11 cellular contexts compared by ENCODE assay signal in the genomic region with DNA sequence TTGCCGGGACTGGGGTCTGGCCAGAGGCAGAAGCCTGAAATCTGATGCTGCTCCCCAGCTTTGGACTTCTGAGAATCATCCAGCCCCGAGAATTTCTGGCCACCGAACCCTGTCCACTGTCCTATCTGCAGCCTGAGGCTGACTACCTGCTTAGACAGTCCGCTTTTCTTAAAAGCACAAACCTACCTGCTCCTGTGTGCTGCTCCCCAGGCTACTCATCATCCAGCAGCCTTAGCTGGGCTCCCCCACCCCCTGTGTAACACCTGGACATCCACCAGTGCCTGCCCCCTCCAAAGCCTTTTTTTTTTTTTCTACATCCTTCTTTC.
A peak's percentile ranks its signal among the peaks of the same experiment; 100 is the strongest.
DNase-seq lines count a peak whose midpoint lies in the region; ATAC-seq and TF ChIP-seq lines count a peak whose summit lies in the region.
"Had no signal": no experiment of that assay in that cellular context is flagged by ENCODE, and none has a peak within 500 bp of the region (broad histone marks: within the 10 kb centered on the region; RNA-seq: fewer than 3 reads in every experiment).

No MANE protein-coding gene starts in this region.

- H2BK120ac ChIP-seq in mesenchymal stem cell (ENCODE audit: low read depth, low read length), result peak overlapping the region; percentile 98

- intact Hi-C loops in MCF 10A (cut with micrococcal nuclease), result no loop called here

- peak overlapping the region; percentile 62 for H3K9ac ChIP-seq in mesenchymal stem cell (ENCODE audit: low read length)

- no peak overlapping the region for H3K14ac ChIP-seq in mesenchymal stem cell (ENCODE audit: low read length in 2 of 2)

- peak overlapping the region; percentile 85 for H2BK15ac ChIP-seq in mesenchymal stem cell (ENCODE audit: low read depth, poor library complexity, severe bottlenecking)

- no peak for ATAC-seq in GM21723 (IDR thresholded peaks at IDR 0.05; ENCODE audit: unreplicated experiment)
- ATAC-seq in GM21447 (IDR thresholded peaks at IDR 0.05; ENCODE audit: unreplicated experiment), result no peak

- no peaks in the 10 kb centered on the region for H3K36me3 ChIP-seq in mesenchymal stem cell (ENCODE audit: control insufficient read depth in 1 of 2, insufficient read depth in 2 of 2, low read depth in 1 of 2, low read length in 2 of 2)
- H3K36me3 ChIP-seq: HAP-1 had no signal

- H2BK5ac ChIP-seq in mesenchymal stem cell (ENCODE audit: low read depth, low read length, poor library complexity, severe bottlenecking), result no peak overlapping the region

- H3K18ac ChIP-seq in mesenchymal stem cell (ENCODE audit: low read depth in 1 of 2, low read length in 2 of 2), result peak overlapping the region; percentile 84 to 87

- no peak overlapping the region for H3K4me3 Mint-ChIP-seq in T-helper 1 cell treated with Interleukin-12 subunit alpha and Interleukin-12 subunit beta and Interleukin-4 antibody, amounts not matched to agents 30 μg/mL and 1 μg/mL, for 36 hours
- H3K4me3 Mint-ChIP-seq in MCF 10A (ENCODE audit: unreplicated experiment), result no peak overlapping the region

- no peaks in the 10 kb centered on the region for H3K27me3 ChIP-seq in mesenchymal stem cell (ENCODE audit: control insufficient read depth in 1 of 2, insufficient read depth in 1 of 2, low read length in 2 of 2)

- H3K27ac ChIP-seq in mesenchymal stem cell (ENCODE audit: low read length, poor library complexity, severe bottlenecking) (no peak overlapping the region), temporal lobe (ENCODE audit: low read depth, low read length) (peak overlapping the region; percentile 19)

- H3K4me1 Mint-ChIP-seq in T-helper 1 cell treated with Interleukin-12 subunit alpha and Interleukin-12 subunit beta and Interleukin-4 antibody, amounts not matched to agents 30 μg/mL and 1 μg/mL, for 36 hours (ENCODE audit: low read depth), result peaks cover 40% of the 10 kb centered on the region
- peaks cover 32% of the 10 kb centered on the region for H3K4me1 Mint-ChIP-seq in MCF 10A (ENCODE audit: insufficient read depth, unreplicated experiment)

- no peak overlapping the region for H3K4me2 ChIP-seq in mesenchymal stem cell (ENCODE audit: low read length, poor library complexity, severe bottlenecking)

- no TSS peak for BruUV-seq in MCF 10A (replicated peaks; lab: Mats Ljungman, UMichigan)

- no peak for TF ChIP-seq CTCF in MCF 10A (IDR thresholded peaks at IDR 0.05; ENCODE audit: unreplicated experiment)

- H3K4ac ChIP-seq in mesenchymal stem cell (ENCODE audit: low read depth in 1 of 2, low read length in 2 of 2), result peak overlapping the region; percentile 69 to 84

- peak overlapping the region; percentile 77 for H4K91ac ChIP-seq in mesenchymal stem cell (ENCODE audit: low read length)

- peaks cover 16% of the 10 kb centered on the region for H3K4me1 ChIP-seq in mesenchymal stem cell (ENCODE audit: control insufficient read depth, insufficient read depth, low read depth, low read length)

- peaks cover 14% of the 10 kb centered on the region for H3K9me3 Mint-ChIP-seq in T-helper 1 cell treated with Interleukin-12 subunit alpha and Interleukin-12 subunit beta and Interleukin-4 antibody, amounts not matched to agents 30 μg/mL and 1 μg/mL, for 36 hours
- no peaks in the 10 kb centered on the region for H3K9me3 Mint-ChIP-seq in MCF 10A (ENCODE audit: unreplicated experiment)

- H2AFZ ChIP-seq in mesenchymal stem cell (ENCODE audit: low read depth, low read length), result no peak overlapping the region

- H3K36me3 Mint-ChIP-seq in T-helper 1 cell treated with Interleukin-12 subunit alpha and Interleukin-12 subunit beta and Interleukin-4 antibody, amounts not matched to agents 30 μg/mL and 1 μg/mL, for 36 hours (ENCODE audit: low read depth), result peaks cover 10% of the 10 kb centered on the region
- no peaks in the 10 kb centered on the region for H3K36me3 Mint-ChIP-seq in MCF 10A (ENCODE audit: insufficient read depth, unreplicated experiment)

- H3K4me3 ChIP-seq in mesenchymal stem cell (ENCODE audit: insufficient read depth in 1 of 2, low read depth in 1 of 2, low read length in 2 of 2), result peak overlapping the region in 1 of 2 experiments; percentile 26
- H3K4me3 ChIP-seq: HAP-1 had no signal

- WGBS in mesenchymal stem cell, result 66% methylated on average over 4 of the region's 4 CpGs

- CTCF ChIA-PET in MCF 10A (lab: Yijun Ruan, JAX), result no interaction called here

- no peaks in the 10 kb centered on the region for H3K79me1 ChIP-seq in mesenchymal stem cell (replicated peaks; ENCODE audit: low read length, poor library complexity, severe bottlenecking)

- POLR2A ChIA-PET in MCF 10A (lab: Yijun Ruan, JAX), result no interaction called here

- peak overlapping the region; percentile 61 for H2AK5ac ChIP-seq in mesenchymal stem cell (ENCODE audit: low read length, severe bottlenecking)

- no peak overlapping the region for H3K23ac ChIP-seq in mesenchymal stem cell (ENCODE audit: low read length in 2 of 2)

- peak overlapping the region; percentile 44 to 80 for H2BK12ac ChIP-seq in mesenchymal stem cell (ENCODE audit: low read length in 2 of 2)

- H4K8ac ChIP-seq in mesenchymal stem cell (ENCODE audit: low read length), result peak overlapping the region; percentile 81

- peak overlapping the region; percentile 92 for H3K27ac Mint-ChIP-seq in T-helper 1 cell treated with Interleukin-12 subunit alpha and Interleukin-12 subunit beta and Interleukin-4 antibody, amounts not matched to agents 30 μg/mL and 1 μg/mL, for 36 hours
- peak overlapping the region; percentile 96 for H3K27ac Mint-ChIP-seq in MCF 10A (ENCODE audit: low read depth, unreplicated experiment)

- H3K9me3 ChIP-seq in mesenchymal stem cell (ENCODE audit: control insufficient read depth, low read length), result peaks cover 12% of the 10 kb centered on the region
- H3K9me3 ChIP-seq: HAP-1 had no signal

- DNase-seq in T-helper 1 cell (no peak), MCF 10A (ENCODE audit: unreplicated experiment) (no peak), mesenchymal stem cell (no peak), NCI-H2081 (lab: John Stamatoyannopoulos, UW) (no peak)
- DNase-seq: activated effector memory CD4-positive, alpha-beta T cell treated with Interleukin-2 at 50 U/mL for 16 hours; NCI-H1105 had no signal

- peaks cover 7% of the 10 kb centered on the region for H3K27me3 Mint-ChIP-seq in T-helper 1 cell treated with Interleukin-12 subunit alpha and Interleukin-12 subunit beta and Interleukin-4 antibody, amounts not matched to agents 30 μg/mL and 1 μg/mL, for 36 hours (ENCODE audit: low read depth)
- H3K27me3 Mint-ChIP-seq in MCF 10A (ENCODE audit: insufficient read depth, unreplicated experiment), result no peaks in the 10 kb centered on the region
